ENCODE assay signal across 10 cellular contexts in the genomic region with DNA sequence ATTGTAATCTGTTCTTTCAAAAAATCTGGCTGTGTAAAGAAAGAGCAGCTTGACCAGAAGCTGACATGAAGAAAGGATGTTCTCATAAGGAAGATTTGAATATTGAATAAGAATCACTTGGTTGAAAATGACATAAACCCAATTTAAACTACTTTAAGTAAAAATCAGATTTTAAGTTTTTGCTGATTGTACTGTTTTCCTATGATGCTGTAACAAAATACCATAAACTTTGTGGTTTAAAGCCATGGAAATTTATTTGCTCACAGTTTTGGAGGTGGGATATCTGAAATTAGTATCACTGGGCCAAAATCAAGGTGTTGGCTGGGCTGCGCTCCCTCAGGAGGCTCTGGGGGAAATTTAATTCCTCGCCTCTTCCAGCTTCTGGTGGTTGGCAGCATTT.
"Had no signal": no experiment of that assay in that cellular context is flagged by ENCODE, and none has a peak within 500 bp of the region (broad histone marks: within the 10 kb centered on the region; RNA-seq: fewer than 3 reads in every experiment).

No MANE protein-coding gene starts in this region.

- H3K36me3 ChIP-seq: HAP-1 had no signal

- H3K27ac ChIP-seq: GM23248, HL-60, KMS-11 had no signal

- ATAC-seq: HCT116 had no signal

- DNase-seq: GM23248, GOT3, H7, HFFc6, IMR-90, KBM-7 had no signal

- H2AFZ ChIP-seq: GM23248 had no signal

- H3K4me3 ChIP-seq: GM23248, HAP-1 had no signal

- H3K4me1 ChIP-seq: HAP-1 had no signal

- H3K4me2 ChIP-seq: KMS-11 had no signal

- H3K9me3 ChIP-seq: HAP-1 had no signal

- H3K9ac ChIP-seq: GM23248, KMS-11 had no signal
